In the genomic region with DNA sequence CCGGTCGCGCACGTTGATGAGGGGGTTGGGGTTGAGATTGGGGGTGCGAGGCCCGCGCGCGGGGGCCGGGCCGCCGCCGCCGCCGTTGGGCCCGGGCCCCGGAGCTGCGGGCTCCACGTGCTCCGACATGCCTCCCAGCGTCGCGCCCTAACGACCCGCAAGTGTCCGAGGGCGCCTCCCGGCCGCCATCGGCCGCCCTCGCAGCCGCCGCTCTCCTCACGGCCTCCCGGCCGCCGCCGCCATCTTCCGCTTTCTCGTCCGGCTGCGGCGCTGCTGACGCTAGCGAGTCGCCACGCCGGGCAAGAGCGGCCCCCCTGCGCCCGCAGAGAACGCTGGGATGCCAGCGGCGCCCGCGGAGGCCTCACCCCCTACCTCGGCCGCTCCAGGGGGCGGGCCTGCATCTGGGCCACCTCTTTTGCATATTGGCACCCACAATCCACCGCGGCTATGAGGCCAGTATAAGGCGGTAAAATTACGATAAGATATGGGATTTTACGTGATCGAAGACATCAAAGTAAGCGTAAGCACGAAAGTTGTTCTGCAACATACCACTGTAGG, we compare ENCODE assay signal across 8 cellular contexts. TPM values are rescaled to one million over a fixed set of nuclear protein-coding genes. Genes with fewer than 3 reads are reported as not detected.
DNase-seq lines count a peak whose midpoint lies in the region; ATAC-seq, FAIRE-seq and TF ChIP-seq lines count a peak whose summit lies in the region.

A gene (minus strand): TSS at position 256 of the 558 bp plus-strand sequence. CDS start 127 bp downstream, at position 129.

- peak within 1 kb of the TSS; percentile 95 for H3K4me2 ChIP-seq in parathyroid adenoma (ENCODE audit: low read length)

- peaks cover 7% of the 10 kb centered on the region for H3K36me3 Mint-ChIP-seq in activated naive CD8-positive, alpha-beta T cell treated with anti-CD3 and anti-CD28 coated beads, Interleukin-2, amount 50 U/mL, for 24 hours (ENCODE audit: low read depth)

- intact Hi-C loops in Right ventricle myocardium inferior (cut with DNase I): loop anchor here (1.0 to 10.0 kb wide), 2 partner anchors 82 to 364 kb away; a partner anchor contains a TSS
- intact Hi-C loops in tibial artery (cut with DNase I; ENCODE audit: low total_unique reads): loop anchor here (5.0 kb wide), 1 partner anchor 81 kb away; a partner anchor contains a TSS

- TF ChIP-seq POLR2A in GM12892 (IDR thresholded peaks at IDR 0.05; ENCODE audit: low read depth, low read length): no peak; the same call in 1 of the 2 replicates

- peaks cover 25% of the 10 kb centered on the region for H3K4me1 ChIP-seq in parathyroid adenoma
- H3K4me1 ChIP-seq in tibial artery: peaks cover 12 to 82% (median 60%) of the 10 kb centered on the region in 4 donors

- H3K4me3 ChIP-seq in parathyroid adenoma (ENCODE audit: low read depth, low read length) (peak within 1 kb of the TSS; percentile 93), tibial artery (peak within 1 kb of the TSS; percentile 91 to 96)

- peak; percentile 98 for FAIRE-seq in GM12892 (lab: Jason Lieb, UNC)

- H3K27me3 ChIP-seq in parathyroid adenoma (ENCODE audit: control insufficient read depth, insufficient read depth, low read length) (no peaks in the 10 kb centered on the region), tibial artery (no peaks in the 10 kb centered on the region)

- H3K4me3 Mint-ChIP-seq in activated naive CD8-positive, alpha-beta T cell treated with anti-CD3 and anti-CD28 coated beads, Interleukin-2, amount 50 U/mL, for 24 hours: peak within 1 kb of the TSS; percentile 94

- H3K27ac Mint-ChIP-seq in activated naive CD8-positive, alpha-beta T cell treated with anti-CD3 and anti-CD28 coated beads, Interleukin-2, amount 50 U/mL, for 24 hours: peak within 1 kb of the TSS; percentile 100

- H3K27me3 Mint-ChIP-seq in activated naive CD8-positive, alpha-beta T cell treated with anti-CD3 and anti-CD28 coated beads, Interleukin-2, amount 50 U/mL, for 24 hours: peaks cover 5% of the 10 kb centered on the region

- peak within 1 kb of the TSS; percentile 68 for H2AFZ ChIP-seq in parathyroid adenoma

- H3K9ac ChIP-seq in parathyroid adenoma: peak within 1 kb of the TSS; percentile 55

- no peaks in the 10 kb centered on the region for H3K36me3 ChIP-seq in parathyroid adenoma (ENCODE audit: control insufficient read depth, insufficient read depth, low read length)
- peaks cover 0 to 7% (median 0%) of the 10 kb centered on the region in 3 donors for H3K36me3 ChIP-seq in tibial artery

- peaks cover 46% of the 10 kb centered on the region for H3K4me1 Mint-ChIP-seq in activated naive CD8-positive, alpha-beta T cell treated with anti-CD3 and anti-CD28 coated beads, Interleukin-2, amount 50 U/mL, for 24 hours

- TF ChIP-seq CTCF in parathyroid adenoma (IDR thresholded peaks at IDR 0.05): no peak
- TF ChIP-seq CTCF in tibial artery (IDR thresholded peaks at IDR 0.05): peak in 1 of 2 experiments; percentile 21

- H3K9me3 ChIP-seq in parathyroid adenoma (ENCODE audit: control insufficient read depth, low read length) (no peaks in the 10 kb centered on the region), tibial artery (no peaks in the 10 kb centered on the region)

- DNase-seq in GM12892 (ENCODE audit: insufficient read length) (peak; percentile 99), NCI-H1436 treated with DMSO at 0.1 percent for 48 hours (lab: John Stamatoyannopoulos, UW) (peak; percentile 87), T follicular helper cell (ENCODE audit: low read depth) (peak; percentile 96), Right ventricle myocardium inferior (ENCODE audit: missing footprints) (peak; percentile 99), tibial artery (peak; percentile 98 to 99)
- DNase-seq in activated naive CD8-positive, alpha-beta T cell treated with anti-CD3 and anti-CD28 coated beads, Interleukin-2, amount 50 U/mL, for 24 hours: peak; percentile 97

- peak within 1 kb of the TSS; percentile 88 for H3K27ac ChIP-seq in parathyroid adenoma
- H3K27ac ChIP-seq in tibial artery: peak within 1 kb of the TSS; percentile 91

- peak; percentile 85 for ATAC-seq in HG02840 (IDR thresholded peaks at IDR 0.05; ENCODE audit: low FRiP score, unreplicated experiment)
- peak; percentile 90 for ATAC-seq in activated naive CD8-positive, alpha-beta T cell treated with anti-CD3 and anti-CD28 coated beads, Interleukin-2, amount 50 U/mL, for 24 hours
- ATAC-seq in Right ventricle myocardium inferior: peak; percentile 94

- H3K79me2 ChIP-seq in parathyroid adenoma: peaks cover 40% of the 10 kb centered on the region

- no peaks in the 10 kb centered on the region for H3K9me3 Mint-ChIP-seq in activated naive CD8-positive, alpha-beta T cell treated with anti-CD3 and anti-CD28 coated beads, Interleukin-2, amount 50 U/mL, for 24 hours

RNA-seq across cellular contexts. Expression of the gene that starts here (rescaled TPM):
- polyA plus RNA-seq in GM12892 (2012; ENCODE audit: missing spikeins): 31.4 TPM
- 106 TPM for total RNA-seq in Right ventricle myocardium inferior

Comparison
In these comparisons a context has a peak if more than half of its experiments do, and no peak if none do; other contexts are left out.
1. Peak in every context shown above with its lines: DNase-seq, ATAC-seq, H3K4me3 ChIP-seq and H3K27ac ChIP-seq.